17 cellular contexts compared by ENCODE assay signal in the genomic region with DNA sequence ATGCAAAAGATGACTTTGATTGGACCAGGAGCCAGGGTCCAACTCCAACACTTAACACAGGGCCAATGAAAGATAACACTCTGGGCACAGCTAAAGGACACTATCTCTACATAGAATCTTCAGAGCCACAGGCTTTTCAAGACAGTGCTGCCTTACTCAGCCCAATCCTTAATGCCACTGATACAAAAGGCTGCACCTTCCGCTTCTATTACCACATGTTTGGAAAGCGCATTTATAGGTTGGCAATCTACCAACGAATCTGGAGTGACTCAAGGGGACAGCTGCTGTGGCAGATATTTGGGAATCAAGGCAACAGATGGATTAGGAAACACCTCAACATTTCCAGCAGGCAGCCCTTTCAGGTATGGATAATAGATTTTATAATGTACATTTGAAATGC.
"Had no signal": no experiment of that assay in that cellular context is flagged by ENCODE, and none has a peak within 500 bp of the region (broad histone marks: within the 10 kb centered on the region; RNA-seq: fewer than 3 reads in every experiment).

No MANE protein-coding gene starts in this region.

- H3K27me3 ChIP-seq: ascending aorta, neural progenitor cell, tibial artery had no signal

- ATAC-seq: left cardiac atrium; naive thymus-derived CD4-positive, alpha-beta T cell; psoas muscle; right cardiac atrium; stimulated activated naive CD8-positive, alpha-beta T cell treated with anti-CD3 and anti-CD28 coated beads, Interleukin-15, Interleukin-2, amounts not matched to agents 100 U/mL and 50 U/mL, for 24 hours had no signal

- H3K36me3 ChIP-seq: ascending aorta, neural progenitor cell, tibial artery had no signal

- H3K27ac ChIP-seq: ascending aorta, coronary artery, neural progenitor cell, psoas muscle, tibial artery had no signal

- H3K4me1 ChIP-seq: ascending aorta, neural progenitor cell, psoas muscle, tibial artery had no signal

- H3K9me3 ChIP-seq: ascending aorta, psoas muscle, tibial artery had no signal

- H3K4me3 ChIP-seq: ascending aorta, coronary artery, neural progenitor cell, psoas muscle, tibial artery had no signal

- DNase-seq: activated CD4-positive, CD25-positive, alpha-beta regulatory T cell treated with anti-CD3 and anti-CD28 coated beads, Interleukin-2, amount 50 U/mL, for 72 hours; activated gamma-delta T cell; foreskin melanocyte; glutamatergic neuron; hippocampal formation; left cardiac atrium; mesenchymal stem cell; naive thymus-derived CD4-positive, alpha-beta T cell; psoas muscle; right cardiac atrium; stimulated activated CD4-positive, alpha-beta T cell treated with anti-CD3 and anti-CD28 coated beads, Interleukin-2, amount 100 ng/mL, for 24 hours; stimulated activated naive CD8-positive, alpha-beta T cell treated with anti-CD3 and anti-CD28 coated beads, Interleukin-15, Interleukin-2, amounts not matched to agents 100 U/mL and 50 U/mL, for 24 hours; substantia nigra; tibial artery had no signal
